ENCODE assay signal across 9 cellular contexts in the genomic region with DNA sequence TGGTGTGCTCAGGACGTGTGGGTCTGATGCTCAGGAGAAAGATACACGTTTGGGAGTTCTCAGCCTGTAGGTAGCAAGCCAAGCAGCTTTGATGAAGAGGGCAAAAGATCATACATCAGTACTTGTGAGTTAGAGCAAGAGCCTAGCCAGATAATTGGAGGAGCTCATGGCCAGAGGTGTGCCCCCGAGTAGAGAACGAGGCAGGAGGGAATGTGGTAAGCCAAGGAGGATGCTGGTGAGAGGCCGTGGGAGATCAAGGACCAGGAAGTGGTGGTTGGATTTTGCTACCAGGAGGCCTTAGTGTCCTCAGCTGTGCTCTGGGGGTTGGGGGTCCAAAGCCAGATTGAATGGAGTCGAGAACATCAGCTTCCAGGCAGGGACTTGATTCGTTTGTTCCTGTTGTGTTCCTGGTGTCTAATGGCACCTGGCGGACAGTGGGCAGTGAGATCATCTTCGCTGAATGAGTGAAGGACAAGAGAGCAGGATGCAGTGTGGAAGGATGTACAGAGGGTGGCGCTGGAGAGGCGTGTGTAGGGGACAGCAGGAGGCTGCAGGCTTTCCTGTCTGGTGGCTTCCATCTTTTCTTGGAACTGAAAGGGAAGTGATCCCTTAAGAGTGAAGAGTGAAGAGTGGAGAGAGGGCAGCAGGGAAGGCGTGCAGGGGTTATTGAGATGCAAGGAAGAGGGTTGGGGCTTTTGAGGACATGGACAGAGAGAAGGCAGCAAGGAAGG. TPM values are rescaled to one million over a fixed set of nuclear protein-coding genes. Genes with fewer than 3 reads are reported as not detected.
DNase-seq lines count a peak whose midpoint lies in the region; ATAC-seq and TF ChIP-seq lines count a peak whose summit lies in the region.
"Had no signal": no experiment of that assay in that cellular context is flagged by ENCODE, and none has a peak within 500 bp of the region (broad histone marks: within the 10 kb centered on the region; RNA-seq: fewer than 3 reads in every experiment).

No MANE protein-coding gene starts in this region.

- ATAC-seq in gastroesophageal sphincter (peak; percentile 56), GM21786 (IDR thresholded peaks at IDR 0.05; ENCODE audit: unreplicated experiment) (no peak)

- H3K27me3 ChIP-seq in Loucy (ENCODE audit: insufficient read depth, low read length, poor library complexity, severe bottlenecking) (no peaks in the 10 kb centered on the region), gastroesophageal sphincter (no peaks in the 10 kb centered on the region), smooth muscle cell (ENCODE audit: low read depth) (no peaks in the 10 kb centered on the region)

- WGBS in gastroesophageal sphincter (ENCODE audit: low coverage in 1 of 2), 2 donors, result 56 to 64% methylated on average over 10 to 12 of the region's 12 CpGs
- WGBS in smooth muscle cell (ENCODE audit: low lambda C conversion rate), result 74% methylated on average over 12 of the region's 12 CpGs

- H3K9me3 ChIP-seq in Loucy (ENCODE audit: insufficient read depth, low read depth, low read length) (no peaks in the 10 kb centered on the region), gastroesophageal sphincter (no peaks in the 10 kb centered on the region), smooth muscle cell (replicated peaks; ENCODE audit: low read depth) (no peaks in the 10 kb centered on the region)

- H4K20me1 ChIP-seq in Loucy (ENCODE audit: insufficient read depth, low read length, poor library complexity, severe bottlenecking) (no peaks in the 10 kb centered on the region), smooth muscle cell (ENCODE audit: low read depth) (no peaks in the 10 kb centered on the region)

- H2AFZ ChIP-seq in Loucy (ENCODE audit: low read length) (no peak overlapping the region), smooth muscle cell (ENCODE audit: low read depth) (no peak overlapping the region)

- no peak overlapping the region for H3K27ac ChIP-seq in gastroesophageal sphincter
- no peak overlapping the region for H3K27ac ChIP-seq in smooth muscle cell (ENCODE audit: low read depth)
- H3K27ac ChIP-seq: skin epidermis had no signal

- TF ChIP-seq CTCF in Loucy (conservative IDR thresholded peaks at IDR 0.05; ENCODE audit: low read length) (peak; percentile 90), WI38 (IDR thresholded peaks at IDR 0.05; ENCODE audit: low read depth, low read length) (peak; percentile 62), gastroesophageal sphincter (IDR thresholded peaks at IDR 0.05) (peak in 3 of 4 experiments; percentile 23 to 55 (median 37)), smooth muscle cell (IDR thresholded peaks at IDR 0.05; ENCODE audit: borderline replicate concordance, insufficient read depth, poor library complexity, severe bottlenecking) (peak; percentile 52)

- H3K4me1 ChIP-seq in Loucy (ENCODE audit: insufficient read depth, low read length, poor library complexity, severe bottlenecking) (peaks cover 27% of the 10 kb centered on the region), gastroesophageal sphincter (peaks cover 0 to 16% (median 3%) of the 10 kb centered on the region in 3 donors), smooth muscle cell (ENCODE audit: low read depth) (no peaks in the 10 kb centered on the region)

- H3K4me3 ChIP-seq in Loucy (ENCODE audit: low read length, poor library complexity, severe bottlenecking) (peak overlapping the region; percentile 36), WI38 (ENCODE audit: low read depth, low read length) (no peak overlapping the region), gastroesophageal sphincter (no peak overlapping the region), smooth muscle cell (no peak overlapping the region)
- H3K4me3 ChIP-seq: skin epidermis had no signal

- H3F3A ChIP-seq in Loucy (ENCODE audit: low read depth), result no peaks in the 10 kb centered on the region
- H3F3A ChIP-seq in smooth muscle cell (ENCODE audit: low read depth), result peaks cover 9% of the 10 kb centered on the region

- H3K4me2 ChIP-seq in Loucy (ENCODE audit: low read depth, low read length, poor library complexity, severe bottlenecking) (peak overlapping the region; percentile 69), smooth muscle cell (no peak overlapping the region)

- peak; percentile 14 for DNase-seq in NCI-H1436 (lab: John Stamatoyannopoulos, UW)
- no peak for DNase-seq in NCI-H1436 treated with DMSO at 0.1 percent for 48 hours (lab: John Stamatoyannopoulos, UW)
- DNase-seq in smooth muscle cell (lab: John Stamatoyannopoulos, UW; ENCODE audit: unreplicated experiment), result no peak
- no peak for DNase-seq in DMS153 (lab: John Stamatoyannopoulos, UW)

- no peak for TF ChIP-seq EP300 in gastroesophageal sphincter (IDR thresholded peaks at IDR 0.05)

- no peaks in the 10 kb centered on the region for H3K79me2 ChIP-seq in Loucy (ENCODE audit: insufficient read depth, low read length)
- H3K79me2 ChIP-seq in smooth muscle cell (ENCODE audit: low read depth), result no peaks in the 10 kb centered on the region

- H3K36me3 ChIP-seq in Loucy (ENCODE audit: insufficient read depth, low read length) (peaks cover 21% of the 10 kb centered on the region; the same call in 1 of the 2 replicates), gastroesophageal sphincter (peaks cover 0 to 67% of the 10 kb centered on the region in 2 donors), smooth muscle cell (ENCODE audit: low read depth) (no peaks in the 10 kb centered on the region)

- H3K9ac ChIP-seq in Loucy (ENCODE audit: low read depth, low read length, poor library complexity, severe bottlenecking) (no peak overlapping the region), smooth muscle cell (ENCODE audit: low read depth) (no peak overlapping the region)

- H3K9me2 ChIP-seq in Loucy (replicated peaks; ENCODE audit: low read depth, low read length), result no peaks in the 10 kb centered on the region

- no peak for TF ChIP-seq POLR2A in gastroesophageal sphincter (IDR thresholded peaks at IDR 0.05)

RNA-seq across cellular contexts. Expression of gene FBXL19, which starts 11.6 kb away (rescaled TPM):
- 10 to 100 TPM in 3 of 4 donors, 1 to 10 TPM in 1; 10.0 to 23.5 (median 11.9) TPM for total RNA-seq in gastroesophageal sphincter
- 4.5 and 8.5 TPM in 2 replicates for total RNA-seq in smooth muscle cell
- 1.3 and 1.6 TPM in 2 replicates for polyA plus RNA-seq in smooth muscle cell

RNA-seq across cellular contexts. Expression of gene ORAI3, which starts 13.9 kb away (rescaled TPM):
- total RNA-seq in gastroesophageal sphincter (10 to 100 TPM; 23.7 to 51.5 (median 40.0) TPM), smooth muscle cell (33.7 and 34.9 TPM in 2 replicates)
- polyA plus RNA-seq in smooth muscle cell, result 39.4 and 44.0 TPM in 2 replicates

RNA-seq across cellular contexts. Expression of gene SETD1A, which starts 22.6 kb away (rescaled TPM):
- total RNA-seq in gastroesophageal sphincter (10 to 100 TPM in 2 of 4 donors, 1 to 10 TPM in 2; 5.5 to 12.9 (median 10.1) TPM), smooth muscle cell (1.9 and 2.9 TPM in 2 replicates)
- 1.2 and 3.3 TPM in 2 replicates for polyA plus RNA-seq in smooth muscle cell

RNA-seq across cellular contexts. Expression of gene CTF1, which starts 38.6 kb away (rescaled TPM):
- total RNA-seq in gastroesophageal sphincter (10 to 100 TPM in 1 of 4 donors, 1 to 10 TPM in 3; 5.1 to 14.6 (median 6.2) TPM), smooth muscle cell (0.76 and 1.7 TPM in 2 replicates)
- polyA plus RNA-seq in smooth muscle cell, result 8.1 and 8.2 TPM in 2 replicates

RNA-seq across cellular contexts. Expression of gene BCL7C, which starts 41.1 kb away (rescaled TPM):
- total RNA-seq in gastroesophageal sphincter, result 10 to 100 TPM; 39.2 to 48.7 (median 42.0) TPM
- total RNA-seq in smooth muscle cell, result 27.8 and 34.2 TPM in 2 replicates
- 68.1 and 76.1 TPM in 2 replicates for polyA plus RNA-seq in smooth muscle cell

Comparison
In these comparisons a context has a peak if more than half of its experiments do, and no peak if none do; other contexts are left out.
1. CTCF ChIP-seq: peak in every context shown above with its lines; median percentile 90 in Loucy; 62 in WI38; 52 in smooth muscle cell; 37 in gastroesophageal sphincter.